18 cellular contexts compared by ENCODE assay signal in genomic region chr7:92794386-92794785, GRCh38. TPM values are rescaled to one million over a fixed set of nuclear protein-coding genes. Genes with fewer than 3 reads are reported as not detected.
A peak's percentile ranks its signal among the peaks of the same experiment; 100 is the strongest.
DNase-seq lines count a peak whose midpoint lies in the region; TF ChIP-seq lines count a peak whose summit lies in the region.
"Had no signal": no experiment of that assay in that cellular context is flagged by ENCODE, and none has a peak within 500 bp of the region (broad histone marks: within the 10 kb centered on the region; RNA-seq: fewer than 3 reads in every experiment).

No MANE protein-coding gene starts in this region.

- peaks cover 33% of the 10 kb centered on the region for H3K36me3 Mint-ChIP-seq in activated CD4-positive, alpha-beta memory T cell treated with anti-CD3 and anti-CD28 coated beads for 36 hours
- peaks cover 49% of the 10 kb centered on the region for H3K36me3 Mint-ChIP-seq in activated CD4-positive, alpha-beta memory T cell treated with anti-CD3 and anti-CD28 coated beads, Interleukin-2, amount 10 ng/mL, durations not matched to agents 7 days and 5 days (ENCODE audit: low read depth)
- peaks cover 36% of the 10 kb centered on the region for H3K36me3 Mint-ChIP-seq in brain
- H3K36me3 Mint-ChIP-seq in osteocyte (ENCODE audit: unreplicated experiment) = peaks cover 4% of the 10 kb centered on the region
- H3K36me3 Mint-ChIP-seq: naive B cell had no signal

- H3K4me3 Mint-ChIP-seq in activated CD4-positive, alpha-beta memory T cell treated with anti-CD3 and anti-CD28 coated beads for 36 hours = no peak overlapping the region
- H3K4me3 Mint-ChIP-seq in activated CD4-positive, alpha-beta memory T cell treated with anti-CD3 and anti-CD28 coated beads, Interleukin-2, amount 10 ng/mL, durations not matched to agents 7 days and 5 days = no peak overlapping the region
- H3K4me3 Mint-ChIP-seq in brain = peak overlapping the region in 1 of 5 experiments; percentile 25
- H3K4me3 Mint-ChIP-seq in osteocyte (ENCODE audit: unreplicated experiment) = no peak overlapping the region
- H3K4me3 Mint-ChIP-seq: GM23338, naive B cell had no signal

- TF ChIP-seq CTCF in brain (conservative IDR thresholded peaks at IDR 0.05) = no peak
- no peak for TF ChIP-seq CTCF in osteocyte (IDR thresholded peaks at IDR 0.05)

- intact Hi-C loops in activated CD4-positive, alpha-beta memory T cell treated with anti-CD3 and anti-CD28 coated beads for 36 hours (cut with micrococcal nuclease) = no loop called here

- POLR2A ChIA-PET in activated CD4-positive, alpha-beta memory T cell treated with anti-CD3 and anti-CD28 coated beads for 36 hours (lab: Charles Lee) = interaction anchor here (0.6 to 1.1 kb wide), 2 partner anchors 22 to 27 kb away, joined by 3 read pairs; no protein-coding TSS in a partner anchor
- POLR2A ChIA-PET in activated CD4-positive, alpha-beta memory T cell treated with anti-CD3 and anti-CD28 coated beads, Interleukin-2, amount 10 ng/mL, durations not matched to agents 7 days and 5 days (lab: Charles Lee) = interaction anchor here (1.4 kb wide), 1 partner anchor 15 kb away, joined by 4 read pairs; no protein-coding TSS in a partner anchor

- no peaks in the 10 kb centered on the region for H3K27me3 Mint-ChIP-seq in activated CD4-positive, alpha-beta memory T cell treated with anti-CD3 and anti-CD28 coated beads for 36 hours
- no peaks in the 10 kb centered on the region for H3K27me3 Mint-ChIP-seq in activated CD4-positive, alpha-beta memory T cell treated with anti-CD3 and anti-CD28 coated beads, Interleukin-2, amount 10 ng/mL, durations not matched to agents 7 days and 5 days
- no peaks in the 10 kb centered on the region for H3K27me3 Mint-ChIP-seq in brain
- H3K27me3 Mint-ChIP-seq in osteocyte (ENCODE audit: unreplicated experiment) = no peaks in the 10 kb centered on the region
- H3K27me3 Mint-ChIP-seq: naive B cell had no signal

- peak overlapping the region; percentile 50 for H3K27ac Mint-ChIP-seq in activated CD4-positive, alpha-beta memory T cell treated with anti-CD3 and anti-CD28 coated beads for 36 hours
- H3K27ac Mint-ChIP-seq in activated CD4-positive, alpha-beta memory T cell treated with anti-CD3 and anti-CD28 coated beads, Interleukin-2, amount 10 ng/mL, durations not matched to agents 7 days and 5 days = no peak overlapping the region
- peak overlapping the region in 4 of 5 experiments; percentile 34 to 70 (median 44) for H3K27ac Mint-ChIP-seq in brain
- H3K27ac Mint-ChIP-seq in osteocyte (ENCODE audit: unreplicated experiment) = peak overlapping the region; percentile 64
- H3K27ac Mint-ChIP-seq: activated T-cell treated with anti-CD3 and anti-CD28 coated beads, Interleukin-2, amount 50 U/mL, for 72 hours; GM23338; naive B cell had no signal

- DNase-seq in activated CD4-positive, alpha-beta memory T cell treated with anti-CD3 and anti-CD28 coated beads for 36 hours = no peak
- no peak for DNase-seq in activated CD4-positive, alpha-beta memory T cell treated with anti-CD3 and anti-CD28 coated beads, Interleukin-2, amount 10 ng/mL, durations not matched to agents 7 days and 5 days
- DNase-seq in NCI-H524 (lab: John Stamatoyannopoulos, UW) (peak; percentile 67 to 86), osteocyte (ENCODE audit: extremely low spot score, unreplicated experiment) (no peak), ecto neural progenitor cell (ENCODE audit: low spot score) (no peak), DMS79 treated with DMSO at 0.1 percent for 48 hours (lab: John Stamatoyannopoulos, UW) (no peak)
- DNase-seq in activated CD4-positive, CD25-positive, alpha-beta regulatory T cell treated with anti-CD3 and anti-CD28 coated beads, Interleukin-2, amount 50 U/mL, for 72 hours = no peak
- DNase-seq: activated CD4-positive, alpha-beta T cell treated with anti-CD3 and anti-CD28 coated beads for 1 hour; activated naive CD4-positive, alpha-beta T cell treated with anti-CD3 and anti-CD28 coated beads, Interleukin-2, amount 50 U/mL, for 16 hours; activated T-cell treated with anti-CD3 and anti-CD28 coated beads, Interleukin-2, amount 50 U/mL, for 72 hours; cerebellar nuclear complex; effector memory CD4-positive, alpha-beta T cell; kidney glomerular epithelial cell; naive B cell; NCI-H1417 treated with DMSO at 0.1 percent for 48 hours; SHP77 had no signal

- CTCF ChIA-PET in activated CD4-positive, alpha-beta memory T cell treated with anti-CD3 and anti-CD28 coated beads for 36 hours (lab: Charles Lee) = no interaction called here
- CTCF ChIA-PET in activated CD4-positive, alpha-beta memory T cell treated with anti-CD3 and anti-CD28 coated beads, Interleukin-2, amount 10 ng/mL, durations not matched to agents 7 days and 5 days (lab: Charles Lee) = no interaction called here

- H3K4me1 Mint-ChIP-seq in activated CD4-positive, alpha-beta memory T cell treated with anti-CD3 and anti-CD28 coated beads for 36 hours (ENCODE audit: low read depth) = peaks cover 51% of the 10 kb centered on the region
- peaks cover 48% of the 10 kb centered on the region for H3K4me1 Mint-ChIP-seq in activated CD4-positive, alpha-beta memory T cell treated with anti-CD3 and anti-CD28 coated beads, Interleukin-2, amount 10 ng/mL, durations not matched to agents 7 days and 5 days
- H3K4me1 Mint-ChIP-seq in brain (peaks cover 35% of the 10 kb centered on the region), osteocyte (ENCODE audit: unreplicated experiment) (peaks cover 60% of the 10 kb centered on the region)

- H3K9me3 Mint-ChIP-seq in activated CD4-positive, alpha-beta memory T cell treated with anti-CD3 and anti-CD28 coated beads for 36 hours = peaks cover 6% of the 10 kb centered on the region
- peaks cover 16% of the 10 kb centered on the region for H3K9me3 Mint-ChIP-seq in activated CD4-positive, alpha-beta memory T cell treated with anti-CD3 and anti-CD28 coated beads, Interleukin-2, amount 10 ng/mL, durations not matched to agents 7 days and 5 days
- H3K9me3 Mint-ChIP-seq in brain = peaks cover 6 to 16% (median 11%) of the 10 kb centered on the region in 5 experiments
- peaks cover 11% of the 10 kb centered on the region for H3K9me3 Mint-ChIP-seq in osteocyte (ENCODE audit: unreplicated experiment)

RNA-seq across cellular contexts. Expression of gene CDK6, which starts 42.0 kb away (rescaled TPM):
- 100 to 1,000 TPM; 131 to 132 TPM for total RNA-seq in activated CD4-positive, alpha-beta memory T cell treated with anti-CD3 and anti-CD28 coated beads for 36 hours
- total RNA-seq in activated CD4-positive, alpha-beta memory T cell treated with anti-CD3 and anti-CD28 coated beads, Interleukin-2, amount 10 ng/mL, durations not matched to agents 7 days and 5 days = 100 to 1,000 TPM; 105 TPM
- 0.36 TPM for polyA plus RNA-seq in brain (ENCODE audit: insufficient read depth, low read depth, low replicate concordance)
- total RNA-seq in osteocyte = 52.3 and 53.6 TPM in 2 replicates

Comparison
In these comparisons a context has a peak if more than half of its experiments do, and no peak if none do; other contexts are left out.
1. DNase-seq: peak in NCI-H524 (2 of 2); none in activated CD4-positive, alpha-beta memory T cell treated with anti-CD3 and anti-CD28 coated beads for 36 hours (single experiment), activated CD4-positive, alpha-beta memory T cell treated with anti-CD3 and anti-CD28 coated beads, Interleukin-2, amount 10 ng/mL, durations not matched to agents 7 days and 5 days (single experiment), osteocyte (single experiment), ecto neural progenitor cell (single experiment), activated CD4-positive, CD25-positive, alpha-beta regulatory T cell treated with anti-CD3 and anti-CD28 coated beads, Interleukin-2, amount 50 U/mL, for 72 hours (single experiment) and DMS79 treated with DMSO at 0.1 percent for 48 hours (single experiment).